23 cellular contexts compared by ENCODE assay signal in genomic region chr19:1226227-1226518, GRCh38. TPM values are rescaled to one million over a fixed set of nuclear protein-coding genes. Genes with fewer than 3 reads are reported as not detected.
DNase-seq lines count a peak whose midpoint lies in the region; ATAC-seq, FAIRE-seq and TF ChIP-seq lines count a peak whose summit lies in the region.
"Had no signal": no experiment of that assay in that cellular context is flagged by ENCODE, and none has a peak within 500 bp of the region (broad histone marks: within the 10 kb centered on the region; RNA-seq: fewer than 3 reads in every experiment).

No MANE protein-coding gene starts in this region.

- H3K4me3 ChIP-seq in dorsolateral prefrontal cortex (no peak overlapping the region), neuronal stem cell (ENCODE audit: low read length in 2 of 2) (no peak overlapping the region)
- H3K4me3 ChIP-seq: A549; BLaER1 treated with 17β-estradiol and CSF1 and Interleukin-3, amounts not matched to agents 10 nM and 100 nM; GM23338 had no signal

- no peak for FAIRE-seq in GM12892 (lab: Jason Lieb, UNC)
- FAIRE-seq: A549, GM12891 had no signal

- DNase-seq in RWPE1 (ENCODE audit: low spot score): no peak
- DNase-seq in dorsolateral prefrontal cortex: no peak
- DNase-seq in neuronal stem cell (ENCODE audit: low spot score): no peak
- no peak for DNase-seq in GM12892 (ENCODE audit: insufficient read length)
- DNase-seq: 8988T; ACHN; AML-193; BE2C; Calu3; CD4-positive, alpha-beta T cell; COR-L47; DMS53; DMS79 treated with DMSO at 0.1 percent for 48 hours; GF-D8; H9 had no signal

- H3K79me1 ChIP-seq in neuronal stem cell (ENCODE audit: low read depth, low read length): peaks cover 22% of the 10 kb centered on the region

- no peak overlapping the region for H2BK120ac ChIP-seq in neuronal stem cell (ENCODE audit: low read depth, low read length)

- no peak overlapping the region for H2BK15ac ChIP-seq in neuronal stem cell (ENCODE audit: low read length)

- H4K91ac ChIP-seq in neuronal stem cell (ENCODE audit: low read depth, low read length, poor library complexity): no peak overlapping the region

- H3K4me2 ChIP-seq in neuronal stem cell (ENCODE audit: insufficient read depth, low read length, poor library complexity, severe bottlenecking): no peak overlapping the region
- H3K4me2 ChIP-seq: A549, GM23338 had no signal

- WGBS in neuronal stem cell (ENCODE audit: extremely low coverage in 2 of 2, insufficient read length in 2 of 2, insufficient replicate concordance in 1 of 2), 2 donors: no CpG with 5 or more reads among the region's 11 CpGs

- no peak for ATAC-seq in HG03520 (IDR thresholded peaks at IDR 0.05; ENCODE audit: unreplicated experiment)
- no peak for ATAC-seq in GM21526 (IDR thresholded peaks at IDR 0.05; ENCODE audit: low FRiP score, unreplicated experiment)
- ATAC-seq: A549 had no signal

- peak overlapping the region; percentile 21 for H3K9ac ChIP-seq in neuronal stem cell (ENCODE audit: low read depth, low read length, poor library complexity)

- H3K23ac ChIP-seq in neuronal stem cell (ENCODE audit: low read depth, low read length, poor library complexity): peak overlapping the region; percentile 55

- H2AK5ac ChIP-seq in neuronal stem cell (ENCODE audit: low read depth, low read length): peak overlapping the region; percentile 75

- H4K8ac ChIP-seq in neuronal stem cell (ENCODE audit: low read depth, low read length): no peak overlapping the region

- H3K14ac ChIP-seq in neuronal stem cell (ENCODE audit: low read length): no peak overlapping the region

- no peak overlapping the region for H2BK12ac ChIP-seq in neuronal stem cell (ENCODE audit: low read length)

- TF ChIP-seq POLR2A in GM12892 (IDR thresholded peaks at IDR 0.05; ENCODE audit: low read depth, low read length): no peak

- no peak overlapping the region for H2BK5ac ChIP-seq in neuronal stem cell (ENCODE audit: low read length)

- H3K27me3 ChIP-seq in dorsolateral prefrontal cortex (no peaks in the 10 kb centered on the region), neuronal stem cell (ENCODE audit: control insufficient read depth in 3 of 3, insufficient read depth in 3 of 3, low read depth in 1 of 3, low read length in 3 of 3) (no peaks in the 10 kb centered on the region)
- H3K27me3 ChIP-seq: BE2C; BLaER1 treated with 17β-estradiol and CSF1 and Interleukin-3, amounts not matched to agents 10 nM and 100 nM had no signal

- no peaks in the 10 kb centered on the region for H3K4me1 ChIP-seq in neuronal stem cell (ENCODE audit: control insufficient read depth in 2 of 2, insufficient read depth in 1 of 2, low read depth in 1 of 2, low read length in 2 of 2)

- TF ChIP-seq CTCF in 22Rv1 (IDR thresholded peaks at IDR 0.05): no peak
- no peak for TF ChIP-seq CTCF in RWPE1 (conservative IDR thresholded peaks at IDR 0.05; ENCODE audit: low read depth)
- no peak for TF ChIP-seq CTCF in dorsolateral prefrontal cortex (IDR thresholded peaks at IDR 0.05 in 54 of 56, conservative IDR thresholded peaks at IDR 0.05 in 2 of 56; ENCODE audit: low read depth in 1 of 56, partially characterized antibody in 56 of 56)

- intact Hi-C loops in dorsolateral prefrontal cortex (cut with DNase I): no loop called here

- no peaks in the 10 kb centered on the region for H3K9me3 ChIP-seq in neuronal stem cell (replicated peaks in 1 of 2; ENCODE audit: control insufficient read depth in 2 of 2, insufficient read depth in 1 of 2, low read depth in 1 of 2, low read length in 2 of 2)
- H3K9me3 ChIP-seq: A549; BE2C; BLaER1 treated with 17β-estradiol and CSF1 and Interleukin-3, amounts not matched to agents 10 nM and 100 nM had no signal

- POLR2A ChIA-PET in RWPE1 (lab: Yijun Ruan, JAX; ENCODE audit: low non-redundant PET): no interaction called here

- H3K36me3 ChIP-seq in neuronal stem cell (replicated peaks in 1 of 2; ENCODE audit: control insufficient read depth in 2 of 2, insufficient read depth in 2 of 2, low read length in 2 of 2): peaks cover 19 to 77% of the 10 kb centered on the region in 2 donors

- peak overlapping the region; percentile 15; the same call in 1 of the 2 replicates for H3K27ac ChIP-seq in 22Rv1
- H3K27ac ChIP-seq in RWPE1: peak overlapping the region; percentile 98
- H3K27ac ChIP-seq in dorsolateral prefrontal cortex: peak overlapping the region in 33 of 59 donors; percentile 4 to 81 (median 38)
- H3K27ac ChIP-seq in neuronal stem cell (replicated peaks; ENCODE audit: low read length): no peak overlapping the region
- H3K27ac ChIP-seq: BLaER1 treated with 17β-estradiol and CSF1 and Interleukin-3, amounts not matched to agents 10 nM and 100 nM had no signal

- CTCF ChIA-PET in RWPE1 (lab: Yijun Ruan, JAX): no interaction called here

- no peak overlapping the region for H2AFZ ChIP-seq in neuronal stem cell (ENCODE audit: low read length)
- H2AFZ ChIP-seq: GM23338 had no signal

- H3K4ac ChIP-seq in neuronal stem cell (ENCODE audit: low read length): no peak overlapping the region

- H3K18ac ChIP-seq in neuronal stem cell (ENCODE audit: low read length): peak overlapping the region; percentile 57

RNA-seq across cellular contexts. Expression of gene CBARP, which starts 11.6 kb away (rescaled TPM):
- 10 to 100 TPM in 119 of 120 experiments, 1 to 10 TPM in 1; 9.5 to 47.7 (median 25.8) TPM for total RNA-seq in dorsolateral prefrontal cortex
- polyA plus RNA-seq in neuronal stem cell (2013, experiment 1 of 2): 14.0 TPM
- polyA plus RNA-seq in neuronal stem cell (2013, experiment 2 of 2): 12.8 TPM
- polyA plus RNA-seq in GM12892 (2012; ENCODE audit: missing spikeins): not detected
- polyA plus RNA-seq: CD14-positive monocyte had no signal

RNA-seq across cellular contexts. Expression of gene ATP5F1D, which starts 15.4 kb away (rescaled TPM):
- total RNA-seq in dorsolateral prefrontal cortex: 100 to 1,000 TPM; 170 to 316 (median 242) TPM
- 106 TPM for polyA plus RNA-seq in neuronal stem cell (2013, experiment 1 of 2)
- polyA plus RNA-seq in neuronal stem cell (2013, experiment 2 of 2): 101 TPM
- 63.3 TPM for polyA plus RNA-seq in GM12892 (2012; ENCODE audit: missing spikeins)

RNA-seq across cellular contexts. Expression of gene STK11, which starts 20.6 kb away (rescaled TPM):
- 10 to 100 TPM; 40.6 to 90.6 (median 56.3) TPM for total RNA-seq in dorsolateral prefrontal cortex
- 35.0 TPM for polyA plus RNA-seq in neuronal stem cell (2013, experiment 1 of 2)
- polyA plus RNA-seq in neuronal stem cell (2013, experiment 2 of 2): 34.0 TPM
- polyA plus RNA-seq in GM12892 (2012; ENCODE audit: missing spikeins): 13.8 TPM

RNA-seq across cellular contexts. Expression of gene MIDN, which starts 22.2 kb away (rescaled TPM):
- total RNA-seq in dorsolateral prefrontal cortex: 100 to 1,000 TPM in 4 of 120 experiments, 10 to 100 TPM in 116; 19.9 to 116 (median 36.5) TPM
- 98.3 TPM for polyA plus RNA-seq in neuronal stem cell (2013, experiment 1 of 2)
- 99.9 TPM for polyA plus RNA-seq in neuronal stem cell (2013, experiment 2 of 2)
- polyA plus RNA-seq in GM12892 (2012; ENCODE audit: missing spikeins): 8.9 TPM

RNA-seq across cellular contexts. Expression of gene CIRBP, which starts 43.0 kb away (rescaled TPM):
- total RNA-seq in dorsolateral prefrontal cortex: 100 to 1,000 TPM; 215 to 736 (median 434) TPM
- 218 TPM for polyA plus RNA-seq in neuronal stem cell (2013, experiment 1 of 2)
- 217 TPM for polyA plus RNA-seq in neuronal stem cell (2013, experiment 2 of 2)
- polyA plus RNA-seq in GM12892 (2012; ENCODE audit: missing spikeins): 276 TPM
